15 cellular contexts compared by ENCODE assay signal in genomic region chr2:101124061-101124460, GRCh38. TPM values are rescaled to one million over a fixed set of nuclear protein-coding genes. Genes with fewer than 3 reads are reported as not detected.
DNase-seq lines count a peak whose midpoint lies in the region; ATAC-seq, FAIRE-seq and TF ChIP-seq lines count a peak whose summit lies in the region.
"Had no signal": no experiment of that assay in that cellular context is flagged by ENCODE, and none has a peak within 500 bp of the region (broad histone marks: within the 10 kb centered on the region; RNA-seq: fewer than 3 reads in every experiment).

No MANE protein-coding gene starts in this region.

- TF ChIP-seq POLR2A in sigmoid colon (IDR thresholded peaks at IDR 0.05) = no peak
- TF ChIP-seq POLR2A in GM12891 (IDR thresholded peaks at IDR 0.05; ENCODE audit: low read depth, low read length) = no peak

- no peak overlapping the region for H3K27ac Mint-ChIP-seq in activated CD8-positive, alpha-beta T cell treated with anti-CD3 and anti-CD28 coated beads for 36 hours
- H3K27ac Mint-ChIP-seq: activated naive CD8-positive, alpha-beta T cell; T-cell had no signal

- peaks cover 20% of the 10 kb centered on the region for H3K4me1 Mint-ChIP-seq in activated CD8-positive, alpha-beta T cell treated with anti-CD3 and anti-CD28 coated beads for 36 hours (ENCODE audit: low read depth)

- intact Hi-C loops in sigmoid colon (cut with DNase I) = no loop called here
- intact Hi-C loops in activated CD8-positive, alpha-beta T cell treated with anti-CD3 and anti-CD28 coated beads for 36 hours (cut with micrococcal nuclease) = no loop called here

- TF ChIP-seq EP300 in sigmoid colon (IDR thresholded peaks at IDR 0.05) = no peak

- no peaks in the 10 kb centered on the region for H3K36me3 Mint-ChIP-seq in activated CD8-positive, alpha-beta T cell treated with anti-CD3 and anti-CD28 coated beads for 36 hours (ENCODE audit: low read depth)
- H3K36me3 Mint-ChIP-seq: activated naive CD8-positive, alpha-beta T cell; T-cell had no signal

- no peaks in the 10 kb centered on the region for H3K9me3 Mint-ChIP-seq in activated CD8-positive, alpha-beta T cell treated with anti-CD3 and anti-CD28 coated beads for 36 hours
- H3K9me3 Mint-ChIP-seq: T-cell had no signal

- peak overlapping the region; percentile 97 for H3K27ac ChIP-seq in SJSA1
- H3K27ac ChIP-seq in sigmoid colon = peak overlapping the region; percentile 45 to 83 (median 66)

- H3K27me3 Mint-ChIP-seq in activated CD8-positive, alpha-beta T cell treated with anti-CD3 and anti-CD28 coated beads for 36 hours = no peaks in the 10 kb centered on the region

- 0 out of 2 replicates have a peak, but pooled peaks cover 2% of the 10 kb centered on the region for H3K9me3 ChIP-seq in SJSA1 (replicated peaks)
- no peaks in the 10 kb centered on the region for H3K9me3 ChIP-seq in sigmoid colon
- H3K9me3 ChIP-seq: HAP-1 had no signal

- H3K36me3 ChIP-seq in SJSA1 (no peaks in the 10 kb centered on the region), sigmoid colon (no peaks in the 10 kb centered on the region)
- H3K36me3 ChIP-seq: HAP-1 had no signal

- DNase-seq in EH (ENCODE audit: low read depth) (peak; percentile 56), SJSA1 (ENCODE audit: low read depth in 1 of 2, low spot score in 2 of 2) (peak; percentile 54 to 79), fibroblast of mammary gland (ENCODE audit: low read depth) (peak; percentile 55), sigmoid colon (no peak), GM12891 (ENCODE audit: insufficient read length, low spot score) (no peak)
- no peak for DNase-seq in activated CD8-positive, alpha-beta T cell treated with anti-CD3 and anti-CD28 coated beads for 36 hours
- no peak for DNase-seq in stimulated activated CD4-positive, alpha-beta T cell treated with anti-CD3 and anti-CD28 coated beads, Interleukin-15, amount 100 ng/mL, for 24 hours
- DNase-seq: GF-D8, NCI-H446 treated with DMSO at 0.1 percent for 48 hours, T-cell had no signal

- WGBS in sigmoid colon, 2 donors = 80 to 86% methylated on average over 2 of the region's 2 CpGs

- peaks cover 85% of the 10 kb centered on the region for H3K4me1 ChIP-seq in SJSA1 (replicated peaks)
- H3K4me1 ChIP-seq in sigmoid colon = peaks cover 0 to 44% (median 42%) of the 10 kb centered on the region in 4 donors
- H3K4me1 ChIP-seq: HAP-1 had no signal

- POLR2A ChIA-PET in activated CD8-positive, alpha-beta T cell treated with anti-CD3 and anti-CD28 coated beads for 36 hours (lab: Charles Lee) = no interaction called here

- ATAC-seq in activated CD8-positive, alpha-beta T cell treated with anti-CD3 and anti-CD28 coated beads for 36 hours = no peak
- ATAC-seq in GM19324 (IDR thresholded peaks at IDR 0.05; ENCODE audit: low FRiP score, unreplicated experiment) = no peak
- ATAC-seq: T-cell had no signal

- CTCF ChIA-PET in activated CD8-positive, alpha-beta T cell treated with anti-CD3 and anti-CD28 coated beads for 36 hours (lab: Charles Lee) = interaction anchor here (1.3 kb wide), 1 partner anchor 26 kb away, joined by 3 read pairs; no protein-coding TSS in a partner anchor

- no peak for FAIRE-seq in GM12891 (lab: Jason Lieb, UNC)
- FAIRE-seq: endometrium, islet of Langerhans had no signal

- H3K27me3 ChIP-seq in SJSA1 (replicated peaks) (no peaks in the 10 kb centered on the region), sigmoid colon (no peaks in the 10 kb centered on the region)

- no peak overlapping the region for H3K4me3 ChIP-seq in SJSA1
- H3K4me3 ChIP-seq in fibroblast of mammary gland (ENCODE audit: control insufficient read depth, low read depth, low read length) = no peak overlapping the region
- H3K4me3 ChIP-seq in sigmoid colon = no peak overlapping the region
- H3K4me3 ChIP-seq: HAP-1 had no signal

- no peak overlapping the region for H3K4me3 Mint-ChIP-seq in activated CD8-positive, alpha-beta T cell treated with anti-CD3 and anti-CD28 coated beads for 36 hours
- H3K4me3 Mint-ChIP-seq: activated naive CD8-positive, alpha-beta T cell; T-cell had no signal

- TF ChIP-seq CTCF in fibroblast of mammary gland (conservative IDR thresholded peaks at IDR 0.05; ENCODE audit: control insufficient read depth, insufficient read depth, low read depth, low read length) (no peak), sigmoid colon (IDR thresholded peaks at IDR 0.05) (no peak)
- TF ChIP-seq CTCF in activated CD8-positive, alpha-beta T cell treated with anti-CD3 and anti-CD28 coated beads for 36 hours (IDR thresholded peaks at IDR 0.05) = no peak

TF ChIP-seq in GM12891, 5 proteins besides CTCF, POLR2A, EP300 and RAD21:
- no peak for TF ChIP-seq POLR2AphosphoS5 (IDR thresholded peaks at IDR 0.05; ENCODE audit: low read depth, low read length)
- no peak for TF ChIP-seq SPI1 (IDR thresholded peaks at IDR 0.05; ENCODE audit: low read depth, low read length)
- TF ChIP-seq PAX5 (IDR thresholded peaks at IDR 0.05; ENCODE audit: insufficient read depth, low read length, severe bottlenecking) = no peak
- no peak for TF ChIP-seq TAF1 (IDR thresholded peaks at IDR 0.05; ENCODE audit: low read depth, low read length)
- no peak for TF ChIP-seq POU2F2 (IDR thresholded peaks at IDR 0.05; ENCODE audit: low read depth, low read length)

RNA-seq across cellular contexts. Expression of gene TBC1D8, which starts 27.1 kb away (rescaled TPM):
- 18.2 and 18.6 TPM in 2 replicates for total RNA-seq in SJSA1 (2014; rRNA removed; shearing (Covaris generic))
- 10 to 100 TPM; 12.8 to 24.1 (median 17.0) TPM for total RNA-seq in sigmoid colon
- polyA plus RNA-seq in sigmoid colon = 10 to 100 TPM in 1 of 3 donors, 1 to 10 TPM in 2; 3.0 to 15.7 (median 6.2) TPM
- total RNA-seq in activated CD8-positive, alpha-beta T cell treated with anti-CD3 and anti-CD28 coated beads for 36 hours = 1 to 10 TPM; 3.2 to 3.3 TPM
- polyA plus RNA-seq in GM12891 (2012; ENCODE audit: low read depth, missing spikeins) = 16.4 TPM

Comparison
In these comparisons a context has a peak if more than half of its experiments do, and no peak if none do; other contexts are left out.
1. DNase-seq: peak in EH (single experiment), SJSA1 (2 of 2) and fibroblast of mammary gland (single experiment); none in sigmoid colon (single experiment), activated CD8-positive, alpha-beta T cell treated with anti-CD3 and anti-CD28 coated beads for 36 hours (single experiment), stimulated activated CD4-positive, alpha-beta T cell treated with anti-CD3 and anti-CD28 coated beads, Interleukin-15, amount 100 ng/mL, for 24 hours (single experiment) and GM12891 (single experiment).